Comparison of ENCODE assay signal across 20 cellular contexts in genomic region chrX:25156323-25156722, GRCh38.
DNase-seq lines count a peak whose midpoint lies in the region; ATAC-seq, FAIRE-seq and TF ChIP-seq lines count a peak whose summit lies in the region.
"Had no signal": no experiment of that assay in that cellular context is flagged by ENCODE, and none has a peak within 500 bp of the region (broad histone marks: within the 10 kb centered on the region; RNA-seq: fewer than 3 reads in every experiment).

No MANE protein-coding gene starts in this region.

- H2AFZ ChIP-seq in astrocyte (ENCODE audit: low read depth, low read length), result no peak overlapping the region

- H3K4me1 Mint-ChIP-seq in astrocyte (ENCODE audit: low read depth, unreplicated experiment), result peaks cover 11% of the 10 kb centered on the region
- H3K4me1 Mint-ChIP-seq: IgD-negative memory B cell; stimulated activated effector memory CD8-positive, alpha-beta T cell treated with anti-CD3 and anti-CD28 coated beads, Interleukin-12 subunit alpha, Interleukin-12 subunit beta, amount 100 ng/mL, for 72 hours had no signal

- H3K9ac ChIP-seq in astrocyte (ENCODE audit: low read length), result no peak overlapping the region
- H3K9ac ChIP-seq: BLaER1 had no signal

- H3K36me3 Mint-ChIP-seq in astrocyte (ENCODE audit: low read depth, unreplicated experiment), result no peaks in the 10 kb centered on the region
- H3K36me3 Mint-ChIP-seq: IgD-negative memory B cell; stimulated activated effector memory CD8-positive, alpha-beta T cell treated with anti-CD3 and anti-CD28 coated beads, Interleukin-12 subunit alpha, Interleukin-12 subunit beta, amount 100 ng/mL, for 72 hours had no signal

- H3K27ac Mint-ChIP-seq in astrocyte (ENCODE audit: unreplicated experiment), result no peak overlapping the region
- H3K27ac Mint-ChIP-seq: IgD-negative memory B cell; stimulated activated effector memory CD8-positive, alpha-beta T cell treated with anti-CD3 and anti-CD28 coated beads, Interleukin-12 subunit alpha, Interleukin-12 subunit beta, amount 100 ng/mL, for 72 hours had no signal

- H3K4me2 ChIP-seq in astrocyte (ENCODE audit: low read length), result peak overlapping the region; percentile 11
- H3K4me2 ChIP-seq: BLaER1 had no signal

- H3K27me3 ChIP-seq in astrocyte (ENCODE audit: insufficient read depth, low read length), result no peaks in the 10 kb centered on the region
- H3K27me3 ChIP-seq: colonic mucosa, neutrophil had no signal

- H3K36me3 ChIP-seq in astrocyte (ENCODE audit: insufficient read depth, low read length), result no peaks in the 10 kb centered on the region
- H3K36me3 ChIP-seq: BLaER1, colonic mucosa, neutrophil, thoracic aorta had no signal

- H3K27me3 Mint-ChIP-seq in astrocyte (ENCODE audit: low read depth, unreplicated experiment), result no peaks in the 10 kb centered on the region

- ATAC-seq in HG03520 (IDR thresholded peaks at IDR 0.05; ENCODE audit: unreplicated experiment) (no peak), GM19328 (IDR thresholded peaks at IDR 0.05; ENCODE audit: unreplicated experiment) (no peak), HG02938 (IDR thresholded peaks at IDR 0.05; ENCODE audit: unreplicated experiment) (no peak)
- ATAC-seq: stimulated activated effector memory CD8-positive, alpha-beta T cell treated with anti-CD3 and anti-CD28 coated beads, Interleukin-12 subunit alpha, Interleukin-12 subunit beta, amount 100 ng/mL, for 72 hours had no signal

- no peak overlapping the region for H3K4me3 Mint-ChIP-seq in astrocyte (ENCODE audit: unreplicated experiment)
- H3K4me3 Mint-ChIP-seq: IgD-negative memory B cell; stimulated activated effector memory CD8-positive, alpha-beta T cell treated with anti-CD3 and anti-CD28 coated beads, Interleukin-12 subunit alpha, Interleukin-12 subunit beta, amount 100 ng/mL, for 72 hours had no signal

- H4K20me1 ChIP-seq in astrocyte (ENCODE audit: insufficient read depth, low read length), result no peaks in the 10 kb centered on the region
- H4K20me1 ChIP-seq: BLaER1 had no signal

- H3K4me1 ChIP-seq in astrocyte (ENCODE audit: insufficient read depth, low read length), result peaks cover 2% of the 10 kb centered on the region
- H3K4me1 ChIP-seq: BLaER1, colonic mucosa had no signal

- TF ChIP-seq CTCF in astrocyte (IDR thresholded peaks at IDR 0.05; ENCODE audit: insufficient read depth, low read depth, low read length), result no peak

- DNase-seq in EH (ENCODE audit: low read depth) (peak; percentile 46), M059J (ENCODE audit: low read depth) (peak; percentile 54), astrocyte (ENCODE audit: low read depth) (peak; percentile 36), myocyte (ENCODE audit: low read depth) (peak; percentile 52), HuH-7.5 (ENCODE audit: low spot score) (no peak)
- DNase-seq: activated naive CD4-positive, alpha-beta T cell; anterior cingulate cortex; colonic mucosa; NCI-H2107; RPMI8226 had no signal

- no peaks in the 10 kb centered on the region for H3K9me3 ChIP-seq in astrocyte (ENCODE audit: insufficient read depth, low read depth, low read length)
- H3K9me3 ChIP-seq: BLaER1, colonic mucosa, neutrophil, thoracic aorta had no signal

- H3K27ac ChIP-seq in astrocyte (ENCODE audit: low read depth, low read length), result no peak overlapping the region
- H3K27ac ChIP-seq: BLaER1, colonic mucosa, neutrophil, thoracic aorta had no signal

- no peak overlapping the region for H3K4me3 ChIP-seq in astrocyte (ENCODE audit: insufficient read depth, low read depth, low read length)
- H3K4me3 ChIP-seq: BLaER1, colonic mucosa, thoracic aorta had no signal

- H3K79me2 ChIP-seq in astrocyte (ENCODE audit: insufficient read depth, low read length), result no peaks in the 10 kb centered on the region

- H3K9me3 Mint-ChIP-seq in astrocyte (ENCODE audit: unreplicated experiment), result no peaks in the 10 kb centered on the region
- H3K9me3 Mint-ChIP-seq: stimulated activated effector memory CD8-positive, alpha-beta T cell treated with anti-CD3 and anti-CD28 coated beads, Interleukin-12 subunit alpha, Interleukin-12 subunit beta, amount 100 ng/mL, for 72 hours had no signal

- FAIRE-seq in astrocyte (lab: Jason Lieb, UNC), result peak; percentile 5
- FAIRE-seq: frontal cortex, TTC549 had no signal
